Comparison of ENCODE assay signal across 1 cellular context in the genomic region with DNA sequence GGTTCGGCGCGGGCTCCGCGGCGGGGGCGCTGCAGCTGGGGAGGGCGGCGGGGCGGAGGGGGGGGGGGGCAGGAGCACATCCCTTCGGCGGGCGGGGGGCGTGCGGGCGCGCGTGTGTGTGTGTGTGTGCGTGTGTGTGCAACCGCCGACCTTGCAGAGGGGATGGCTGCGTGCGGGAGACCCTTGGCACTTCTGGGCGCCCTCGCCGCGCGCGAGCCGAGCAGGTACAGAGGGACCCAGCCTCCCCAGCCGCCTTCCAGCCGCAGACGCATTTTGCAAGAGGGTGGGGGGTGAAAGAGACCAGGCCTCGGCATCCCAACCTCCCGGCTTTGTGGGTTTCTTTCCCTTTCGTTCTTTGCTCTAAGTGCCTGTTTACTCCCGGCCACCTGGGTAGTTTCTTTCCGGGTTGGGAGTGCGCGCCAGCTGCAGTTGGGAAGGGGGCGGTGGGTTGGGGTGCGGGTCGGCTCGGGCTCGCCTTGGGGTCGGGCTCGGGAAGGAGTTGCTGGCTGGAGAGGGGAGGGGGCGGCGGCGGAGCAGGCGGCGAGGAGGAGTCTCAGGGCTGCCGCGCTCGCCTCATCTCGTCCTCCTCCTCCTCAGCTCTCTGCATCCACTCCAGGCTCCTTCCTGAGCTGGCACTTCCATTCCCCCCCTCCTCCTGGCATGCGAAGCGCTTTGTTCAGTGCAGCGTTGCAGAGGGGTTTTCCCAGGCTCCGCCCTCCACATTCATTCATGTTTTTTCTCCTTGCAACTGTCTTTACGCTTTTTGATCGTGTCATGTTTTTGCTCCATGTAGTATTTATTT.
TF ChIP-seq lines count a peak whose summit lies in the region.

No MANE protein-coding gene starts in this region.

TF ChIP-seq in HepG2, 621 proteins besides CTCF, POLR2A, EP300 and RAD21 (continued from another document and continues in another):
- TF ChIP-seq, protein P1, sequence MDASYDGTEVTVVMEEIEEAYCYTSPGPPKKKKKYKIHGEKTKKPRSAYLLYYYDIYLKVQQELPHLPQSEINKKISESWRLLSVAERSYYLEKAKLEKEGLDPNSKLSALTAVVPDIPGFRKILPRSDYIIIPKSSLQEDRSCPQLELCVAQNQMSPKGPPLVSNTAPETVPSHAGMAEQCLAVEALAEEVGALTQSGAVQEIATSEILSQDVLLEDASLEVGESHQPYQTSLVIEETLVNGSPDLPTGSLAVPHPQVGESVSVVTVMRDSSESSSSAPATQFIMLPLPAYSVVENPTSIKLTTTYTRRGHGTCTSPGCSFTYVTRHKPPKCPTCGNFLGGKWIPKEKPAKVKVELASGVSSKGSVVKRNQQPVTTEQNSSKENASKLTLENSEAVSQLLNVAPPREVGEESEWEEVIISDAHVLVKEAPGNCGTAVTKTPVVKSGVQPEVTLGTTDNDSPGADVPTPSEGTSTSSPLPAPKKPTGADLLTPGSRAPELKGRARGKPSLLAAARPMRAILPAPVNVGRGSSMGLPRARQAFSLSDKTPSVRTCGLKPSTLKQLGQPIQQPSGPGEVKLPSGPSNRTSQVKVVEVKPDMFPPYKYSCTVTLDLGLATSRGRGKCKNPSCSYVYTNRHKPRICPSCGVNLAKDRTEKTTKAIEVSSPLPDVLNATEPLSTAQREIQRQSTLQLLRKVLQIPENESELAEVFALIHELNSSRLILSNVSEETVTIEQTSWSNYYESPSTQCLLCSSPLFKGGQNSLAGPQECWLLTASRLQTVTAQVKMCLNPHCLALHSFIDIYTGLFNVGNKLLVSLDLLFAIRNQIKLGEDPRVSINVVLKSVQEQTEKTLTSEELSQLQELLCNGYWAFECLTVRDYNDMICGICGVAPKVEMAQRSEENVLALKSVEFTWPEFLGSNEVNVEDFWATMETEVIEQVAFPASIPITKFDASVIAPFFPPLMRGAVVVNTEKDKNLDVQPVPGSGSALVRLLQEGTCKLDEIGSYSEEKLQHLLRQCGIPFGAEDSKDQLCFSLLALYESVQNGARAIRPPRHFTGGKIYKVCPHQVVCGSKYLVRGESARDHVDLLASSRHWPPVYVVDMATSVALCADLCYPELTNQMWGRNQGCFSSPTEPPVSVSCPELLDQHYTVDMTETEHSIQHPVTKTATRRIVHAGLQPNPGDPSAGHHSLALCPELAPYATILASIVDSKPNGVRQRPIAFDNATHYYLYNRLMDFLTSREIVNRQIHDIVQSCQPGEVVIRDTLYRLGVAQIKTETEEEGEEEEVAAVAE (CRISPR knock-in tag; IDR thresholded peaks at IDR 0.05; ENCODE audit: borderline replicate concordance), result no peak
- TF ChIP-seq MXI1 (IDR thresholded peaks at IDR 0.05; ENCODE audit: borderline replicate concordance, low read depth, low read length), result peak; percentile 42; the same call in 1 of the 3 replicates
- no peak for TF ChIP-seq NR2F2 (IDR thresholded peaks at IDR 0.05; ENCODE audit: borderline replicate concordance, low read depth)
- no peak for TF ChIP-seq ZNF724P (CRISPR knock-in tag; IDR thresholded peaks at IDR 0.05; ENCODE audit: borderline replicate concordance)
- TF ChIP-seq ZNF333 (CRISPR knock-in tag; IDR thresholded peaks at IDR 0.05; ENCODE audit: borderline replicate concordance), result 0 out of 2 replicates have a peak, but pooled peaks have one; percentile 53
- TF ChIP-seq NKX3-1 (CRISPR knock-in tag; IDR thresholded peaks at IDR 0.05), result no peak
- TF ChIP-seq SIN3A (IDR thresholded peaks at IDR 0.05; ENCODE audit: borderline replicate concordance, low read depth, low read length), result peak; percentile 55; the same call in 1 of the 2 replicates
- TF ChIP-seq, protein P2, sequence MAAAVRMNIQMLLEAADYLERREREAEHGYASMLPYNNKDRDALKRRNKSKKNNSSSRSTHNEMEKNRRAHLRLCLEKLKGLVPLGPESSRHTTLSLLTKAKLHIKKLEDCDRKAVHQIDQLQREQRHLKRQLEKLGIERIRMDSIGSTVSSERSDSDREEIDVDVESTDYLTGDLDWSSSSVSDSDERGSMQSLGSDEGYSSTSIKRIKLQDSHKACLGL (CRISPR knock-in tag; IDR thresholded peaks at IDR 0.05), result peak; percentile 44; the same call in 1 of the 2 replicates
- TF ChIP-seq, protein P3, sequence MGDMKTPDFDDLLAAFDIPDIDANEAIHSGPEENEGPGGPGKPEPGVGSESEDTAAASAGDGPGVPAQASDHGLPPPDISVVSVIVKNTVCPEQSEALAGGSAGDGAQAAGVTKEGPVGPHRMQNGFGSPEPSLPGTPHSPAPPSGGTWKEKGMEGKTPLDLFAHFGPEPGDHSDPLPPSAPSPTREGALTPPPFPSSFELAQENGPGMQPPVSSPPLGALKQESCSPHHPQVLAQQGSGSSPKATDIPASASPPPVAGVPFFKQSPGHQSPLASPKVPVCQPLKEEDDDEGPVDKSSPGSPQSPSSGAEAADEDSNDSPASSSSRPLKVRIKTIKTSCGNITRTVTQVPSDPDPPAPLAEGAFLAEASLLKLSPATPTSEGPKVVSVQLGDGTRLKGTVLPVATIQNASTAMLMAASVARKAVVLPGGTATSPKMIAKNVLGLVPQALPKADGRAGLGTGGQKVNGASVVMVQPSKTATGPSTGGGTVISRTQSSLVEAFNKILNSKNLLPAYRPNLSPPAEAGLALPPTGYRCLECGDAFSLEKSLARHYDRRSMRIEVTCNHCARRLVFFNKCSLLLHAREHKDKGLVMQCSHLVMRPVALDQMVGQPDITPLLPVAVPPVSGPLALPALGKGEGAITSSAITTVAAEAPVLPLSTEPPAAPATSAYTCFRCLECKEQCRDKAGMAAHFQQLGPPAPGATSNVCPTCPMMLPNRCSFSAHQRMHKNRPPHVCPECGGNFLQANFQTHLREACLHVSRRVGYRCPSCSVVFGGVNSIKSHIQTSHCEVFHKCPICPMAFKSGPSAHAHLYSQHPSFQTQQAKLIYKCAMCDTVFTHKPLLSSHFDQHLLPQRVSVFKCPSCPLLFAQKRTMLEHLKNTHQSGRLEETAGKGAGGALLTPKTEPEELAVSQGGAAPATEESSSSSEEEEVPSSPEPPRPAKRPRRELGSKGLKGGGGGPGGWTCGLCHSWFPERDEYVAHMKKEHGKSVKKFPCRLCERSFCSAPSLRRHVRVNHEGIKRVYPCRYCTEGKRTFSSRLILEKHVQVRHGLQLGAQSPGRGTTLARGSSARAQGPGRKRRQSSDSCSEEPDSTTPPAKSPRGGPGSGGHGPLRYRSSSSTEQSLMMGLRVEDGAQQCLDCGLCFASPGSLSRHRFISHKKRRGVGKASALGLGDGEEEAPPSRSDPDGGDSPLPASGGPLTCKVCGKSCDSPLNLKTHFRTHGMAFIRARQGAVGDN (CRISPR knock-in tag; IDR thresholded peaks at IDR 0.05), result peak; percentile 62
- no peak for TF ChIP-seq SKI (IDR thresholded peaks at IDR 0.05; ENCODE audit: partially characterized antibody)
- peak; percentile 34; the same call in 1 of the 2 replicates for TF ChIP-seq MAZ (IDR thresholded peaks at IDR 0.05; ENCODE audit: borderline replicate concordance, low read depth, low read length)
- TF ChIP-seq MAZ (CRISPR knock-in tag; IDR thresholded peaks at IDR 0.05; ENCODE audit: low read depth), result no peak
- TF ChIP-seq, protein P4, sequence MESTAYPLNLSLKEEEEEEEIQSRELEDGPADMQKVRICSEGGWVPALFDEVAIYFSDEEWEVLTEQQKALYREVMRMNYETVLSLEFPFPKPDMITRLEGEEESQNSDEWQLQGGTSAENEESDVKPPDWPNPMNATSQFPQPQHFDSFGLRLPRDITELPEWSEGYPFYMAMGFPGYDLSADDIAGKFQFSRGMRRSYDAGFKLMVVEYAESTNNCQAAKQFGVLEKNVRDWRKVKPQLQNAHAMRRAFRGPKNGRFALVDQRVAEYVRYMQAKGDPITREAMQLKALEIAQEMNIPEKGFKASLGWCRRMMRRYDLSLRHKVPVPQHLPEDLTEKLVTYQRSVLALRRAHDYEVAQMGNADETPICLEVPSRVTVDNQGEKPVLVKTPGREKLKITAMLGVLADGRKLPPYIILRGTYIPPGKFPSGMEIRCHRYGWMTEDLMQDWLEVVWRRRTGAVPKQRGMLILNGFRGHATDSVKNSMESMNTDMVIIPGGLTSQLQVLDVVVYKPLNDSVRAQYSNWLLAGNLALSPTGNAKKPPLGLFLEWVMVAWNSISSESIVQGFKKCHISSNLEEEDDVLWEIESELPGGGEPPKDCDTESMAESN (CRISPR knock-in tag; conservative IDR thresholded peaks at IDR 0.05), result 0 out of 2 replicates have a peak, but pooled peaks have one; percentile 53
- no peak for TF ChIP-seq ZNF136 (CRISPR knock-in tag; IDR thresholded peaks at IDR 0.05; ENCODE audit: low read depth)
- TF ChIP-seq, protein P5, sequence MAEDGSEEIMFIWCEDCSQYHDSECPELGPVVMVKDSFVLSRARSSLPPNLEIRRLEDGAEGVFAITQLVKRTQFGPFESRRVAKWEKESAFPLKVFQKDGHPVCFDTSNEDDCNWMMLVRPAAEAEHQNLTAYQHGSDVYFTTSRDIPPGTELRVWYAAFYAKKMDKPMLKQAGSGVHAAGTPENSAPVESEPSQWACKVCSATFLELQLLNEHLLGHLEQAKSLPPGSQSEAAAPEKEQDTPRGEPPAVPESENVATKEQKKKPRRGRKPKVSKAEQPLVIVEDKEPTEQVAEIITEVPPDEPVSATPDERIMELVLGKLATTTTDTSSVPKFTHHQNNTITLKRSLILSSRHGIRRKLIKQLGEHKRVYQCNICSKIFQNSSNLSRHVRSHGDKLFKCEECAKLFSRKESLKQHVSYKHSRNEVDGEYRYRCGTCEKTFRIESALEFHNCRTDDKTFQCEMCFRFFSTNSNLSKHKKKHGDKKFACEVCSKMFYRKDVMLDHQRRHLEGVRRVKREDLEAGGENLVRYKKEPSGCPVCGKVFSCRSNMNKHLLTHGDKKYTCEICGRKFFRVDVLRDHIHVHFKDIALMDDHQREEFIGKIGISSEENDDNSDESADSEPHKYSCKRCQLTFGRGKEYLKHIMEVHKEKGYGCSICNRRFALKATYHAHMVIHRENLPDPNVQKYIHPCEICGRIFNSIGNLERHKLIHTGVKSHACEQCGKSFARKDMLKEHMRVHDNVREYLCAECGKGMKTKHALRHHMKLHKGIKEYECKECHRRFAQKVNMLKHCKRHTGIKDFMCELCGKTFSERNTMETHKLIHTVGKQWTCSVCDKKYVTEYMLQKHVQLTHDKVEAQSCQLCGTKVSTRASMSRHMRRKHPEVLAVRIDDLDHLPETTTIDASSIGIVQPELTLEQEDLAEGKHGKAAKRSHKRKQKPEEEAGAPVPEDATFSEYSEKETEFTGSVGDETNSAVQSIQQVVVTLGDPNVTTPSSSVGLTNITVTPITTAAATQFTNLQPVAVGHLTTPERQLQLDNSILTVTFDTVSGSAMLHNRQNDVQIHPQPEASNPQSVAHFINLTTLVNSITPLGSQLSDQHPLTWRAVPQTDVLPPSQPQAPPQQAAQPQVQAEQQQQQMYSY (CRISPR knock-in tag; IDR thresholded peaks at IDR 0.05), result no peak
- peak; percentile 57; the same call in 1 of the 2 replicates for TF ChIP-seq SRY (CRISPR knock-in tag; IDR thresholded peaks at IDR 0.05)
- TF ChIP-seq, protein P6, sequence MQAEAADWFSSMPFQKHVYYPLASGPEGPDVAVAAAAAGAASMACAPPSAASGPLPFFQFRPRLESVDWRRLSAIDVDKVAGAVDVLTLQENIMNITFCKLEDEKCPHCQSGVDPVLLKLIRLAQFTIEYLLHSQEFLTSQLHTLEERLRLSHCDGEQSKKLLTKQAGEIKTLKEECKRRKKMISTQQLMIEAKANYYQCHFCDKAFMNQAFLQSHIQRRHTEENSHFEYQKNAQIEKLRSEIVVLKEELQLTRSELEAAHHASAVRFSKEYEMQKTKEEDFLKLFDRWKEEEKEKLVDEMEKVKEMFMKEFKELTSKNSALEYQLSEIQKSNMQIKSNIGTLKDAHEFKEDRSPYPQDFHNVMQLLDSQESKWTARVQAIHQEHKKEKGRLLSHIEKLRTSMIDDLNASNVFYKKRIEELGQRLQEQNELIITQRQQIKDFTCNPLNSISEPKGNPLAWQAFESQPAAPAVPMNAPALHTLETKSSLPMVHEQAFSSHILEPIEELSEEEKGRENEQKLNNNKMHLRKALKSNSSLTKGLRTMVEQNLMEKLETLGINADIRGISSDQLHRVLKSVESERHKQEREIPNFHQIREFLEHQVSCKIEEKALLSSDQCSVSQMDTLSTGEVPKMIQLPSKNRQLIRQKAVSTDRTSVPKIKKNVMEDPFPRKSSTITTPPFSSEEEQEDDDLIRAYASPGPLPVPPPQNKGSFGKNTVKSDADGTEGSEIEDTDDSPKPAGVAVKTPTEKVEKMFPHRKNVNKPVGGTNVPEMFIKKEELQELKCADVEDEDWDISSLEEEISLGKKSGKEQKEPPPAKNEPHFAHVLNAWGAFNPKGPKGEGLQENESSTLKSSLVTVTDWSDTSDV (CRISPR knock-in tag; IDR thresholded peaks at IDR 0.05), result no peak
- 0 out of 2 replicates have a peak, but pooled peaks have one; percentile 17 for TF ChIP-seq THAP11 (CRISPR knock-in tag; IDR thresholded peaks at IDR 0.05)
- no peak for TF ChIP-seq MTF1 (CRISPR knock-in tag; IDR thresholded peaks at IDR 0.05)
- 0 out of 2 replicates have a peak, but pooled peaks have one; percentile 21 for TF ChIP-seq MIER3 (CRISPR knock-in tag; IDR thresholded peaks at IDR 0.05; ENCODE audit: borderline replicate concordance)
- no peak for TF ChIP-seq ZNF781 (CRISPR knock-in tag; IDR thresholded peaks at IDR 0.05; ENCODE audit: borderline replicate concordance, not compliant biosample characterization)
- TF ChIP-seq PITX1 (CRISPR knock-in tag; IDR thresholded peaks at IDR 0.05), result no peak
- peak; percentile 57 for TF ChIP-seq GABPB1 (CRISPR knock-in tag; IDR thresholded peaks at IDR 0.05)
- TF ChIP-seq ZNF274 (CRISPR knock-in tag; IDR thresholded peaks at IDR 0.05), result 0 out of 2 replicates have a peak, but pooled peaks have one; percentile 24
- TF ChIP-seq, protein P7, sequence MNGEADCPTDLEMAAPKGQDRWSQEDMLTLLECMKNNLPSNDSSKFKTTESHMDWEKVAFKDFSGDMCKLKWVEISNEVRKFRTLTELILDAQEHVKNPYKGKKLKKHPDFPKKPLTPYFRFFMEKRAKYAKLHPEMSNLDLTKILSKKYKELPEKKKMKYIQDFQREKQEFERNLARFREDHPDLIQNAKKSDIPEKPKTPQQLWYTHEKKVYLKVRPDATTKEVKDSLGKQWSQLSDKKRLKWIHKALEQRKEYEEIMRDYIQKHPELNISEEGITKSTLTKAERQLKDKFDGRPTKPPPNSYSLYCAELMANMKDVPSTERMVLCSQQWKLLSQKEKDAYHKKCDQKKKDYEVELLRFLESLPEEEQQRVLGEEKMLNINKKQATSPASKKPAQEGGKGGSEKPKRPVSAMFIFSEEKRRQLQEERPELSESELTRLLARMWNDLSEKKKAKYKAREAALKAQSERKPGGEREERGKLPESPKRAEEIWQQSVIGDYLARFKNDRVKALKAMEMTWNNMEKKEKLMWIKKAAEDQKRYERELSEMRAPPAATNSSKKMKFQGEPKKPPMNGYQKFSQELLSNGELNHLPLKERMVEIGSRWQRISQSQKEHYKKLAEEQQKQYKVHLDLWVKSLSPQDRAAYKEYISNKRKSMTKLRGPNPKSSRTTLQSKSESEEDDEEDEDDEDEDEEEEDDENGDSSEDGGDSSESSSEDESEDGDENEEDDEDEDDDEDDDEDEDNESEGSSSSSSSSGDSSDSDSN (CRISPR knock-in tag; IDR thresholded peaks at IDR 0.05), result peak; percentile 59
- TF ChIP-seq, protein P8, sequence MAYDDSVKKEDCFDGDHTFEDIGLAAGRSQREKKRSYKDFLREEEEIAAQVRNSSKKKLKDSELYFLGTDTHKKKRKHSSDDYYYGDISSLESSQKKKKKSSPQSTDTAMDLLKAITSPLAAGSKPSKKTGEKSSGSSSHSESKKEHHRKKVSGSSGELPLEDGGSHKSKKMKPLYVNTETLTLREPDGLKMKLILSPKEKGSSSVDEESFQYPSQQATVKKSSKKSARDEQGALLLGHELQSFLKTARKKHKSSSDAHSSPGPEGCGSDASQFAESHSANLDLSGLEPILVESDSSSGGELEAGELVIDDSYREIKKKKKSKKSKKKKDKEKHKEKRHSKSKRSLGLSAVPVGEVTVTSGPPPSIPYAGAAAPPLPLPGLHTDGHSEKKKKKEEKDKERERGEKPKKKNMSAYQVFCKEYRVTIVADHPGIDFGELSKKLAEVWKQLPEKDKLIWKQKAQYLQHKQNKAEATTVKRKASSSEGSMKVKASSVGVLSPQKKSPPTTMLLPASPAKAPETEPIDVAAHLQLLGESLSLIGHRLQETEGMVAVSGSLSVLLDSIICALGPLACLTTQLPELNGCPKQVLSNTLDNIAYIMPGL (CRISPR knock-in tag; IDR thresholded peaks at IDR 0.05; ENCODE audit: borderline replicate concordance in 1 of 2, low read depth in 1 of 2), result 0 out of 4 replicates have a peak, but pooled peaks of 1 of the 2 experiments have one; percentile 30
- TF ChIP-seq ZNF232 (CRISPR knock-in tag; IDR thresholded peaks at IDR 0.05; ENCODE audit: borderline replicate concordance), result no peak
